1 cellular context compared by ENCODE assay signal in the genomic region with DNA sequence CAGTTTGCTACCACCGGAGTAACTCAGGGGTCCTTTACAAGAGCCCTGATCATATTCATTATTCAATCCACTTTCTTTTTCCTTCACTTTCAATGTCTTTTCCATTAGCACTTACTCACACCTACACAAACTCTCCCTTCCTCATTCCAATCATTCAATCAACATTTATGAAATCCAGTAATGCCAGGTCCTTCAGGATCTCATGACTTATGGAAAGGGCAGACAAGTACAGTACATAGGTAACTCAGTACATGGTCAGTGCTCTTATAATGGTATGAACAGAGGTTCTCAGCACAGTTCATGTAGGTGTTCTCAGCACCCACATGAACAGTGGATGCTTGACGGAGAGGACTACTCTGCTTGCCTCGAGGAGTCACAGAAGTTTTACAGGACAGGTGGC.
TF ChIP-seq lines count a peak whose summit lies in the region.

No MANE protein-coding gene starts in this region.

TF ChIP-seq in K562, 482 proteins besides CTCF, POLR2A, EP300 and RAD21 (continued from another document):
- TF ChIP-seq ZNF398 (CRISPR knock-in tag; IDR thresholded peaks at IDR 0.05) (no peak), ZNF699 (CRISPR knock-in tag; IDR thresholded peaks at IDR 0.05; ENCODE audit: insufficient replicate concordance) (no peak), NRF1 (conservative IDR thresholded peaks at IDR 0.05 in 1 of 2, IDR thresholded peaks at IDR 0.05 in 1 of 2) (no peak), KDM4B (IDR thresholded peaks at IDR 0.05; ENCODE audit: borderline replicate concordance in 2 of 2, low read depth in 1 of 2) (no peak), PML (IDR thresholded peaks at IDR 0.05; ENCODE audit: low read length) (no peak), ESRRB (CRISPR knock-in tag; IDR thresholded peaks at IDR 0.05; ENCODE audit: borderline replicate concordance) (no peak), NR1H2 (CRISPR knock-in tag; IDR thresholded peaks at IDR 0.05) (no peak), HMGN3 (IDR thresholded peaks at IDR 0.05; ENCODE audit: borderline replicate concordance, extremely low read depth, insufficient read length, low read depth, low read length) (no peak), TEAD1 (CRISPR knock-in tag; IDR thresholded peaks at IDR 0.05) (no peak), PHF21A (IDR thresholded peaks at IDR 0.05; ENCODE audit: borderline replicate concordance, low read depth) (no peak), ELF1 (tag; IDR thresholded peaks at IDR 0.05) (no peak), KLF16 (IDR thresholded peaks at IDR 0.05) (no peak), POLR2G (IDR thresholded peaks at IDR 0.05; ENCODE audit: low read depth, low read length) (no peak)
- TF ChIP-seq, protein P1, sequence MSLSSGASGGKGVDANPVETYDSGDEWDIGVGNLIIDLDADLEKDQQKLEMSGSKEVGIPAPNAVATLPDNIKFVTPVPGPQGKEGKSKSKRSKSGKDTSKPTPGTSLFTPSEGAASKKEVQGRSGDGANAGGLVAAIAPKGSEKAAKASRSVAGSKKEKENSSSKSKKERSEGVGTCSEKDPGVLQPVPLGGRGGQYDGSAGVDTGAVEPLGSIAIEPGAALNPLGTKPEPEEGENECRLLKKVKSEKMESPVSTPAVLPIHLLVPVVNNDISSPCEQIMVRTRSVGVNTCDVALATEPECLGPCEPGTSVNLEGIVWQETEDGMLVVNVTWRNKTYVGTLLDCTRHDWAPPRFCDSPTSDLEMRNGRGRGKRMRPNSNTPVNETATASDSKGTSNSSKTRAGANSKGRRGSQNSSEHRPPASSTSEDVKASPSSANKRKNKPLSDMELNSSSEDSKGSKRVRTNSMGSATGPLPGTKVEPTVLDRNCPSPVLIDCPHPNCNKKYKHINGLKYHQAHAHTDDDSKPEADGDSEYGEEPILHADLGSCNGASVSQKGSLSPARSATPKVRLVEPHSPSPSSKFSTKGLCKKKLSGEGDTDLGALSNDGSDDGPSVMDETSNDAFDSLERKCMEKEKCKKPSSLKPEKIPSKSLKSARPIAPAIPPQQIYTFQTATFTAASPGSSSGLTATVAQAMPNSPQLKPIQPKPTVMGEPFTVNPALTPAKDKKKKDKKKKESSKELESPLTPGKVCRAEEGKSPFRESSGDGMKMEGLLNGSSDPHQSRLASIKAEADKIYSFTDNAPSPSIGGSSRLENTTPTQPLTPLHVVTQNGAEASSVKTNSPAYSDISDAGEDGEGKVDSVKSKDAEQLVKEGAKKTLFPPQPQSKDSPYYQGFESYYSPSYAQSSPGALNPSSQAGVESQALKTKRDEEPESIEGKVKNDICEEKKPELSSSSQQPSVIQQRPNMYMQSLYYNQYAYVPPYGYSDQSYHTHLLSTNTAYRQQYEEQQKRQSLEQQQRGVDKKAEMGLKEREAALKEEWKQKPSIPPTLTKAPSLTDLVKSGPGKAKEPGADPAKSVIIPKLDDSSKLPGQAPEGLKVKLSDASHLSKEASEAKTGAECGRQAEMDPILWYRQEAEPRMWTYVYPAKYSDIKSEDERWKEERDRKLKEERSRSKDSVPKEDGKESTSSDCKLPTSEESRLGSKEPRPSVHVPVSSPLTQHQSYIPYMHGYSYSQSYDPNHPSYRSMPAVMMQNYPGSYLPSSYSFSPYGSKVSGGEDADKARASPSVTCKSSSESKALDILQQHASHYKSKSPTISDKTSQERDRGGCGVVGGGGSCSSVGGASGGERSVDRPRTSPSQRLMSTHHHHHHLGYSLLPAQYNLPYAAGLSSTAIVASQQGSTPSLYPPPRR (CRISPR knock-in tag; IDR thresholded peaks at IDR 0.05; ENCODE audit: borderline replicate concordance) = no peak
- TF ChIP-seq, protein P2, sequence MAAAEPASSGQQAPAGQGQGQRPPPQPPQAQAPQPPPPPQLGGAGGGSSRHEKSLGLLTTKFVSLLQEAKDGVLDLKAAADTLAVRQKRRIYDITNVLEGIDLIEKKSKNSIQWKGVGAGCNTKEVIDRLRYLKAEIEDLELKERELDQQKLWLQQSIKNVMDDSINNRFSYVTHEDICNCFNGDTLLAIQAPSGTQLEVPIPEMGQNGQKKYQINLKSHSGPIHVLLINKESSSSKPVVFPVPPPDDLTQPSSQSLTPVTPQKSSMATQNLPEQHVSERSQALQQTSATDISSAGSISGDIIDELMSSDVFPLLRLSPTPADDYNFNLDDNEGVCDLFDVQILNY (CRISPR knock-in tag; IDR thresholded peaks at IDR 0.05) = no peak
